ENCODE assay signal across 8 cellular contexts in the genomic region with DNA sequence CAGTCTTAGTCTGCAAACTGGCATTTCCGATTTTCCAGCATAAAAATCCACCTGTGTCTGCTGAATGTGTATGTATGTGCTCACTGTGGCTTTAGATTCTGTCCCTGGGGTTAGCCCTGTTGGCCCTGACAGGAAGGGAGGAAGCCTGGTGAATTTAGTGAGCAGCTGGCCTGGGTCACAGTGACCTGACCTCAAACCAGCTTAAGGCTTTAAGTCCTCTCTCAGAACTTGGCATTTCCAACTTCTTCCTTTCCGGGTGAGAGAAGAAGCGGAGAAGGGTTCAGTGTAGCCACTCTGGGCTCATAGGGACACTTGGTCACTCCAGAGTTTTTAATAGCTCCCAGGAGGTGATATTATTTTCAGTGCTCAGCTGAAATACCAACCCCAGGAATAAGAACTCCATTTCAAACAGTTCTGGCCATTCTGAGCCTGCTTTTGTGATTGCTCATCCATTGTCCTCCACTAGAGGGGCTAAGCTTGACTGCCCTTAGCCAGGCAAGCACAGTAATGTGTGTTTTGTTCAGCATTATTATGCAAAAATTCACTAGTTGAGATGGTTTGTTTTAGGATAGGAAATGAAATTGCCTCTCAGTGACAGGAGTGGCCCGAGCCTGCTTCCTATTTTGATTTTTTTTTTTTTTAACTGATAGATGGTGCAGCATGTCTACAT. TPM values are rescaled to one million over a fixed set of nuclear protein-coding genes. Genes with fewer than 3 reads are reported as not detected.
DNase-seq lines count a peak whose midpoint lies in the region; ATAC-seq and TF ChIP-seq lines count a peak whose summit lies in the region.

No MANE protein-coding gene starts in this region.

- H3K4me1 ChIP-seq in OCI-LY1 (ENCODE audit: insufficient read depth, low read length, severe bottlenecking) = peaks cover 5% of the 10 kb centered on the region
- H3K4me1 ChIP-seq in esophagus squamous epithelium = peaks cover 0 to 57% (median 17%) of the 10 kb centered on the region in 3 donors
- H3K4me1 ChIP-seq in parathyroid adenoma = no peaks in the 10 kb centered on the region

- no peaks in the 10 kb centered on the region for H3K27me3 Mint-ChIP-seq in activated T-helper 17 cell treated with anti-CD3 and anti-CD28 coated beads, Interleukin-2, amount 50 U/mL, for 72 hours

- H3K36me3 Mint-ChIP-seq in activated T-helper 17 cell treated with anti-CD3 and anti-CD28 coated beads, Interleukin-2, amount 50 U/mL, for 72 hours (ENCODE audit: low read depth) = peaks cover 52% of the 10 kb centered on the region

- 54 to 61% methylated on average over 3 to 4 of the region's 4 CpGs for WGBS in esophagus squamous epithelium, 2 donors

- TF ChIP-seq POLR2A in esophagus squamous epithelium (IDR thresholded peaks at IDR 0.05) = no peak

- H3K27me3 ChIP-seq in OCI-LY1 (ENCODE audit: insufficient read depth, low read length) (no peaks in the 10 kb centered on the region), esophagus squamous epithelium (no peaks in the 10 kb centered on the region), parathyroid adenoma (ENCODE audit: control insufficient read depth, insufficient read depth, low read length) (no peaks in the 10 kb centered on the region)

- H3F3A ChIP-seq in OCI-LY1 (ENCODE audit: insufficient read depth, low read length) = no peaks in the 10 kb centered on the region; the same call in 1 of the 2 replicates

- no peak overlapping the region for H3K4me3 Mint-ChIP-seq in activated T-helper 17 cell treated with anti-CD3 and anti-CD28 coated beads, Interleukin-2, amount 50 U/mL, for 72 hours

- peak; percentile 7 for DNase-seq in NCI-H1694 treated with DMSO at 0.1 percent for 48 hours (lab: John Stamatoyannopoulos, UW)
- DNase-seq in NCI-H1694 (lab: John Stamatoyannopoulos, UW) = no peak
- DNase-seq in esophagus squamous epithelium (lab: John Stamatoyannopoulos, UW) = no peak
- no peak for DNase-seq in germinal center (ENCODE audit: low spot score)
- no peak for DNase-seq in NCI-H1436 treated with DMSO at 0.1 percent for 48 hours (lab: John Stamatoyannopoulos, UW)

- H3K79me2 ChIP-seq in OCI-LY1 (ENCODE audit: insufficient read depth, low read length) (no peaks in the 10 kb centered on the region), parathyroid adenoma (no peaks in the 10 kb centered on the region)

- ATAC-seq in activated T-helper 17 cell treated with anti-CD3 and anti-CD28 coated beads, Interleukin-2, amount 50 U/mL, for 72 hours (replicated peaks) = no peak

- intact Hi-C loops in esophagus squamous epithelium (cut with DNase I) = no loop called here

- H3K27ac ChIP-seq in OCI-LY1 (ENCODE audit: low read depth, low read length, poor library complexity, severe bottlenecking) (no peak overlapping the region), esophagus squamous epithelium (peak overlapping the region in 3 of 4 donors; percentile 24 to 51 (median 46)), parathyroid adenoma (no peak overlapping the region)

- H3K9me3 ChIP-seq in OCI-LY1 (ENCODE audit: low read length) = no peaks in the 10 kb centered on the region
- H3K9me3 ChIP-seq in esophagus squamous epithelium = no peaks in the 10 kb centered on the region
- no peaks in the 10 kb centered on the region for H3K9me3 ChIP-seq in parathyroid adenoma (ENCODE audit: control insufficient read depth, low read length)

- peak; percentile 25; the same call in 1 of the 2 replicates for TF ChIP-seq CTCF in OCI-LY1 (IDR thresholded peaks at IDR 0.05; ENCODE audit: low read length)
- TF ChIP-seq CTCF in esophagus squamous epithelium (IDR thresholded peaks at IDR 0.05) = peak in 2 of 6 experiments; percentile 9 to 15
- peak; percentile 12 for TF ChIP-seq CTCF in parathyroid adenoma (IDR thresholded peaks at IDR 0.05)

- H3K36me3 ChIP-seq in OCI-LY1 (ENCODE audit: insufficient read depth, low read length) = peaks cover 35% of the 10 kb centered on the region
- H3K36me3 ChIP-seq in esophagus squamous epithelium = peaks cover 10 to 44% (median 13%) of the 10 kb centered on the region in 3 donors
- H3K36me3 ChIP-seq in parathyroid adenoma (ENCODE audit: control insufficient read depth, insufficient read depth, low read length) = no peaks in the 10 kb centered on the region

- H3K4me1 Mint-ChIP-seq in activated T-helper 17 cell treated with anti-CD3 and anti-CD28 coated beads, Interleukin-2, amount 50 U/mL, for 72 hours = peaks cover 25% of the 10 kb centered on the region

- no peaks in the 10 kb centered on the region for H3K9me2 ChIP-seq in OCI-LY1 (ENCODE audit: low read depth, low read length)

- H3K27ac Mint-ChIP-seq in activated T-helper 17 cell treated with anti-CD3 and anti-CD28 coated beads, Interleukin-2, amount 50 U/mL, for 72 hours = no peak overlapping the region

- no peaks in the 10 kb centered on the region for H4K20me1 ChIP-seq in OCI-LY1 (ENCODE audit: insufficient read depth, low read length)

- no peak overlapping the region for H2AFZ ChIP-seq in OCI-LY1 (ENCODE audit: low read length)
- no peak overlapping the region for H2AFZ ChIP-seq in parathyroid adenoma

- H3K9me3 Mint-ChIP-seq in activated T-helper 17 cell treated with anti-CD3 and anti-CD28 coated beads, Interleukin-2, amount 50 U/mL, for 72 hours = no peaks in the 10 kb centered on the region

- H3K4me2 ChIP-seq in OCI-LY1 (ENCODE audit: low read length) = no peak overlapping the region
- H3K4me2 ChIP-seq in parathyroid adenoma (ENCODE audit: low read length) = no peak overlapping the region

- H3K9ac ChIP-seq in OCI-LY1 (ENCODE audit: low read length) (no peak overlapping the region), parathyroid adenoma (no peak overlapping the region)

- H3K4me3 ChIP-seq in OCI-LY1 (ENCODE audit: low read depth, low read length, poor library complexity, severe bottlenecking) (no peak overlapping the region), esophagus squamous epithelium (no peak overlapping the region), parathyroid adenoma (ENCODE audit: low read depth, low read length) (no peak overlapping the region)

RNA-seq across cellular contexts. Expression of a gene that starts 2.5 kb away (rescaled TPM):
- total RNA-seq in esophagus squamous epithelium = 10 to 100 TPM in 2 of 4 donors, 1 to 10 TPM in 2; 1.2 to 62.0 (median 9.9) TPM
- total RNA-seq in activated T-helper 17 cell treated with anti-CD3 and anti-CD28 coated beads, Interleukin-2, amount 50 U/mL, for 72 hours = under 1 TPM; 0.13 to 0.40 TPM

RNA-seq across cellular contexts. Expression of a gene that starts 47.6 kb away (rescaled TPM):
- total RNA-seq in esophagus squamous epithelium = 10 to 100 TPM; 34.1 to 46.5 (median 43.6) TPM
- total RNA-seq in activated T-helper 17 cell treated with anti-CD3 and anti-CD28 coated beads, Interleukin-2, amount 50 U/mL, for 72 hours = 10 to 100 TPM; 44.4 to 71.0 TPM

Comparison
In these comparisons a context has a peak if more than half of its experiments do, and no peak if none do; other contexts are left out.
1. H3K27ac ChIP-seq: peak in esophagus squamous epithelium (3 of 4); none in OCI-LY1 (single experiment) and parathyroid adenoma (single experiment).